In genomic region chr10:102620615-102621417, GRCh38 we compare ENCODE assay signal across 9 cellular contexts. TPM values are rescaled to one million over a fixed set of nuclear protein-coding genes. Genes with fewer than 3 reads are reported as not detected.
DNase-seq lines count a peak whose midpoint lies in the region; ATAC-seq and TF ChIP-seq lines count a peak whose summit lies in the region.
"Had no signal": no experiment of that assay in that cellular context is flagged by ENCODE, and none has a peak within 500 bp of the region (broad histone marks: within the 10 kb centered on the region; RNA-seq: fewer than 3 reads in every experiment).

No MANE protein-coding gene starts in this region.

- H3K4me3 Mint-ChIP-seq in nephron, result peak overlapping the region; percentile 10 to 57 (median 50)

- H3K27me3 ChIP-seq in adipocyte (replicated peaks; ENCODE audit: control insufficient read depth, insufficient read depth, low read length) (no peaks in the 10 kb centered on the region), transverse colon (no peaks in the 10 kb centered on the region)

- no peak for TF ChIP-seq EP300 in transverse colon (IDR thresholded peaks at IDR 0.05; ENCODE audit: low read depth)

- no peak for TF ChIP-seq CTCF in nephron (IDR thresholded peaks at IDR 0.05; ENCODE audit: unreplicated experiment in 3 of 3)
- TF ChIP-seq CTCF in transverse colon (IDR thresholded peaks at IDR 0.05), result no peak

- H3K27ac Mint-ChIP-seq in nephron, result peak overlapping the region; percentile 96 to 99 (median 98)

- H3K27me3 Mint-ChIP-seq in nephron (ENCODE audit: low read depth), result no peaks in the 10 kb centered on the region

- in situ Hi-C loops in transverse colon (cut with MboI; ENCODE audit: low pct_ligation_motif_present in 1 of 4, low pct_unique_long_range_greater_than_20kb in 1 of 4, low sequenced_read_pairs in 3 of 4), result no loop called here

- H3K4me1 Mint-ChIP-seq in nephron, result peaks cover 71% of the 10 kb centered on the region

- H3K27ac ChIP-seq in transverse colon, result peak overlapping the region; percentile 21 to 59 (median 42)

- ATAC-seq in Right ventricle myocardium inferior, result peak; percentile 66
- no peak for ATAC-seq in GM21515 (IDR thresholded peaks at IDR 0.05; ENCODE audit: unreplicated experiment)

- H3K9ac ChIP-seq in adipocyte (ENCODE audit: low read length), result peak overlapping the region; percentile 30

- H3K36me3 Mint-ChIP-seq in nephron (ENCODE audit: low read depth), result peaks cover 44% of the 10 kb centered on the region

- H3K36me3 ChIP-seq in adipocyte (ENCODE audit: control insufficient read depth, insufficient read depth, low read length, severe bottlenecking) (peaks cover 27% of the 10 kb centered on the region), transverse colon (peaks cover 0 to 3% (median 0%) of the 10 kb centered on the region in 4 donors)

- H3K4me1 ChIP-seq in adipocyte (ENCODE audit: control insufficient read depth, insufficient read depth, low read length), result peaks cover 62% of the 10 kb centered on the region
- peaks cover 28 to 44% (median 30%) of the 10 kb centered on the region in 4 donors for H3K4me1 ChIP-seq in transverse colon

- H3K4me3 ChIP-seq in adipocyte (ENCODE audit: low read length) (no peak overlapping the region), transverse colon (no peak overlapping the region)

- 69 to 80% methylated on average over 1 to 14 of the region's 14 CpGs for WGBS in transverse colon (ENCODE audit: low coverage in 1 of 2), 2 donors

- TF ChIP-seq POLR2A in transverse colon (IDR thresholded peaks at IDR 0.05), result no peak

- intact Hi-C loops in Right ventricle myocardium inferior (cut with DNase I), result loop anchor here (2.0 kb wide), 1 partner anchor 22 kb away; no protein-coding TSS in a partner anchor
- intact Hi-C loops in transverse colon (cut with DNase I; ENCODE audit: low total_unique reads), result no loop called here

- no peaks in the 10 kb centered on the region for H3K9me3 Mint-ChIP-seq in nephron

- no peaks in the 10 kb centered on the region for H3K9me3 ChIP-seq in adipocyte (ENCODE audit: control insufficient read depth, low read length)
- no peaks in the 10 kb centered on the region for H3K9me3 ChIP-seq in transverse colon

- DNase-seq in adipocyte (ENCODE audit: low read depth) (no peak), Right ventricle myocardium inferior (ENCODE audit: missing footprints) (no peak), transverse colon (no peak), EL (no peak)
- no peak for DNase-seq in activated CD4-positive, CD25-positive, alpha-beta regulatory T cell treated with anti-CD3 and anti-CD28 coated beads, Interleukin-2, amount 50 U/mL, for 72 hours
- DNase-seq: foreskin melanocyte, retina had no signal

RNA-seq across cellular contexts. Expression of gene TRIM8, which starts 23.5 kb away (rescaled TPM):
- total RNA-seq in Right ventricle myocardium inferior (109 TPM), transverse colon (100 to 1,000 TPM in 1 of 4 donors, 10 to 100 TPM in 3; 59.1 to 108 (median 66.8) TPM)
